34 cellular contexts compared by ENCODE assay signal in genomic region chr1:203619091-203619780, GRCh38.
"Had no signal": no experiment of that assay in that cellular context is flagged by ENCODE, and none has a peak within 500 bp of the region (broad histone marks: within the 10 kb centered on the region; RNA-seq: fewer than 3 reads in every experiment).

No MANE protein-coding gene starts in this region.

- H3K36me3 ChIP-seq: cardiac muscle cell, Peyer's patch had no signal

- H3K27ac Mint-ChIP-seq: activated CD4-positive, alpha-beta memory T cell treated with anti-CD3 and anti-CD28 coated beads, Interleukin-2, amount 10 ng/mL, durations not matched to agents 7 days and 5 days; activated CD4-positive, alpha-beta T cell treated with anti-CD3 and anti-CD28 coated beads for 36 hours; activated CD8-positive, alpha-beta memory T cell treated with anti-CD3 and anti-CD28 coated beads, Interleukin-2, amount 10 ng/mL, durations not matched to agents 7 days and 5 days; activated naive CD4-positive, alpha-beta T cell treated with anti-CD3 and anti-CD28 coated beads, Interleukin-2, amount 10 ng/mL, durations not matched to agents 7 days and 5 days; activated naive CD8-positive, alpha-beta T cell; activated naive CD8-positive, alpha-beta T cell treated with anti-CD3 and anti-CD28 coated beads, Interleukin-2, amount 50 U/mL, for 24 hours; T-helper 2 cell treated with Interferon-gamma antibody and Interleukin-4, amounts not matched to agents 5 μg/mL and 100 μg/mL, for 36 hours; WTC11 had no signal

- H3K36me3 Mint-ChIP-seq: activated naive CD4-positive, alpha-beta T cell treated with anti-CD3 and anti-CD28 coated beads, Interleukin-2, amount 10 ng/mL, durations not matched to agents 7 days and 5 days; activated naive CD8-positive, alpha-beta T cell; WTC11 had no signal

- H3K27me3 Mint-ChIP-seq: activated CD4-positive, alpha-beta memory T cell treated with anti-CD3 and anti-CD28 coated beads, Interleukin-2, amount 10 ng/mL, durations not matched to agents 7 days and 5 days; activated CD4-positive, alpha-beta T cell treated with anti-CD3 and anti-CD28 coated beads for 36 hours; activated CD8-positive, alpha-beta memory T cell treated with anti-CD3 and anti-CD28 coated beads, Interleukin-2, amount 10 ng/mL, durations not matched to agents 7 days and 5 days; activated naive CD8-positive, alpha-beta T cell; activated naive CD8-positive, alpha-beta T cell treated with anti-CD3 and anti-CD28 coated beads, Interleukin-2, amount 50 U/mL, for 24 hours; central memory CD8-positive, alpha-beta T cell had no signal

- H3K4me3 Mint-ChIP-seq: activated CD4-positive, alpha-beta memory T cell treated with anti-CD3 and anti-CD28 coated beads, Interleukin-2, amount 10 ng/mL, durations not matched to agents 7 days and 5 days; activated CD4-positive, alpha-beta T cell treated with anti-CD3 and anti-CD28 coated beads for 36 hours; activated CD8-positive, alpha-beta memory T cell treated with anti-CD3 and anti-CD28 coated beads, Interleukin-2, amount 10 ng/mL, durations not matched to agents 7 days and 5 days; activated naive CD4-positive, alpha-beta T cell treated with anti-CD3 and anti-CD28 coated beads, Interleukin-2, amount 10 ng/mL, durations not matched to agents 7 days and 5 days; activated naive CD8-positive, alpha-beta T cell; activated naive CD8-positive, alpha-beta T cell treated with anti-CD3 and anti-CD28 coated beads, Interleukin-2, amount 50 U/mL, for 24 hours; central memory CD8-positive, alpha-beta T cell; T-helper 2 cell treated with Interferon-gamma antibody and Interleukin-4, amounts not matched to agents 5 μg/mL and 100 μg/mL, for 36 hours; WTC11 had no signal

- H3K4me1 ChIP-seq: Peyer's patch had no signal

- H3K27ac ChIP-seq: cardiac muscle cell, Peyer's patch, SK-N-MC had no signal

- H3K9me3 ChIP-seq: Peyer's patch had no signal

- H3K9me3 Mint-ChIP-seq: activated CD4-positive, alpha-beta memory T cell treated with anti-CD3 and anti-CD28 coated beads, Interleukin-2, amount 10 ng/mL, durations not matched to agents 7 days and 5 days; activated naive CD4-positive, alpha-beta T cell treated with anti-CD3 and anti-CD28 coated beads, Interleukin-2, amount 10 ng/mL, durations not matched to agents 7 days and 5 days; activated naive CD8-positive, alpha-beta T cell treated with anti-CD3 and anti-CD28 coated beads, Interleukin-2, amount 50 U/mL, for 24 hours; central memory CD8-positive, alpha-beta T cell; T-helper 2 cell treated with Interferon-gamma antibody and Interleukin-4, amounts not matched to agents 5 μg/mL and 100 μg/mL, for 36 hours; WTC11 had no signal

- H3K4me3 ChIP-seq: cardiac muscle cell, Peyer's patch, SK-N-MC had no signal

- DNase-seq: activated CD4-positive, alpha-beta memory T cell treated with anti-CD3 and anti-CD28 coated beads, Interleukin-2, amount 10 ng/mL, durations not matched to agents 7 days and 5 days; activated CD4-positive, alpha-beta T cell treated with anti-CD3 and anti-CD28 coated beads for 36 hours; activated CD8-positive, alpha-beta memory T cell treated with anti-CD3 and anti-CD28 coated beads for 24 hours; activated CD8-positive, alpha-beta memory T cell treated with anti-CD3 and anti-CD28 coated beads, Interleukin-2, amount 10 ng/mL, durations not matched to agents 7 days and 5 days; activated CD8-positive, alpha-beta memory T cell treated with anti-CD3 and anti-CD28 coated beads, Interleukin-2, amount 50 U/mL, for 48 hours; activated effector memory CD4-positive, alpha-beta T cell treated with Interleukin-2 at 50 U/mL for 16 hours; activated naive CD4-positive, alpha-beta T cell treated with anti-CD3 and anti-CD28 coated beads, Interleukin-2, amount 10 ng/mL, durations not matched to agents 7 days and 5 days; activated naive CD8-positive, alpha-beta T cell treated with anti-CD3 and anti-CD28 coated beads, Interleukin-2, amount 50 U/mL, for 24 hours; activated T-cell treated with anti-CD3 and anti-CD28 coated beads, Interleukin-2, amount 50 U/mL, for 48 hours; anterior cingulate cortex; KG1; MM.1S; NCI-H1092 treated with DMSO at 0.1 percent for 48 hours; NCI-H1417; NCI-H146; NCI-H187; NCI-H2029 treated with DMSO at 0.1 percent for 48 hours; NCI-H2107; NCI-H2171; NCI-H510A; NCI-H526; NCI-H748 treated with DMSO at 0.1 percent for 48 hours; NK-92 treated with Interleukin-12 subunit alpha and Interleukin-12 subunit beta, amount 100 ng/mL, for 24 hours; PC-3; Peyer's patch; RPMI8226; SHP77 treated with DMSO at 0.1 percent for 48 hours had no signal

- H3K27me3 ChIP-seq: Peyer's patch had no signal

- ATAC-seq: activated CD4-positive, alpha-beta T cell treated with anti-CD3 and anti-CD28 coated beads for 36 hours; activated CD4-positive, CD25-positive, alpha-beta regulatory T cell treated with anti-CD3 and anti-CD28 coated beads, Interleukin-2, amount 50 U/mL, for 24 hours; activated CD8-positive, alpha-beta memory T cell treated with anti-CD3 and anti-CD28 coated beads, Interleukin-2, amount 10 ng/mL, durations not matched to agents 7 days and 5 days; activated naive CD8-positive, alpha-beta T cell treated with anti-CD3 and anti-CD28 coated beads, Interleukin-2, amount 50 U/mL, for 24 hours; PC-3; WTC11 had no signal
